Comparison of ENCODE assay signal across 14 cellular contexts in genomic region chr3:152719264-152719663, GRCh38.
DNase-seq lines count a peak whose midpoint lies in the region; ATAC-seq and TF ChIP-seq lines count a peak whose summit lies in the region.
"Had no signal": no experiment of that assay in that cellular context is flagged by ENCODE, and none has a peak within 500 bp of the region (broad histone marks: within the 10 kb centered on the region; RNA-seq: fewer than 3 reads in every experiment).

No MANE protein-coding gene starts in this region.

- peaks cover 17% of the 10 kb centered on the region for H3K27me3 Mint-ChIP-seq in T-helper 17 cell

- intact Hi-C loops in esophagus squamous epithelium (cut with DNase I), result no loop called here
- intact Hi-C loops in upper lobe of right lung (cut with DNase I), result no loop called here

- peak; percentile 66 for DNase-seq in SIG-M5 treated with dmso at 0.1 percent for 504 hours (lab: John Stamatoyannopoulos, UW; ENCODE audit: unreplicated experiment)
- no peak for DNase-seq in SIG-M5 (lab: John Stamatoyannopoulos, UW)
- DNase-seq in RPMI7951 (ENCODE audit: low read depth), result peak; percentile 39
- no peak for DNase-seq in esophagus squamous epithelium (lab: John Stamatoyannopoulos, UW)
- DNase-seq in upper lobe of right lung, result no peak
- DNase-seq in occipital lobe (lab: John Stamatoyannopoulos, UW), result no peak
- DNase-seq in T-helper 17 cell, result no peak
- DNase-seq: ACHN; activated CD4-positive, alpha-beta T cell treated with anti-CD3 and anti-CD28 coated beads for 36 hours; activated naive CD4-positive, alpha-beta T cell treated with anti-CD3 and anti-CD28 coated beads, Interleukin-2, amount 50 U/mL, for 16 hours; stimulated activated CD8-positive, alpha-beta memory T cell treated with anti-CD3 and anti-CD28 coated beads, Interleukin-4, amount 100 ng/mL, for 48 hours had no signal

- TF ChIP-seq CTCF in esophagus squamous epithelium (IDR thresholded peaks at IDR 0.05), result no peak
- no peak for TF ChIP-seq CTCF in upper lobe of right lung (IDR thresholded peaks at IDR 0.05)

- no peaks in the 10 kb centered on the region for H3K27me3 ChIP-seq in esophagus squamous epithelium
- no peaks in the 10 kb centered on the region for H3K27me3 ChIP-seq in upper lobe of right lung

- no peak overlapping the region for H3K27ac Mint-ChIP-seq in T-helper 17 cell
- H3K27ac Mint-ChIP-seq: activated CD4-positive, alpha-beta T cell treated with anti-CD3 and anti-CD28 coated beads for 36 hours; memory B cell had no signal

- ATAC-seq in upper lobe of right lung (peak; percentile 47), T-helper 17 cell (no peak), GM18873 (IDR thresholded peaks at IDR 0.05; ENCODE audit: low FRiP score, unreplicated experiment) (no peak)
- ATAC-seq: activated CD4-positive, alpha-beta T cell treated with anti-CD3 and anti-CD28 coated beads for 36 hours had no signal

- H3K9me3 ChIP-seq in esophagus squamous epithelium (no peaks in the 10 kb centered on the region), upper lobe of right lung (no peaks in the 10 kb centered on the region), T-helper 17 cell (ENCODE audit: control insufficient read depth, low read length, poor library complexity, severe bottlenecking) (no peaks in the 10 kb centered on the region)

- 43 to 44% methylated on average over 2 of the region's 2 CpGs for WGBS in esophagus squamous epithelium, 2 donors

- no peaks in the 10 kb centered on the region for H3K4me1 Mint-ChIP-seq in T-helper 17 cell
- H3K4me1 Mint-ChIP-seq: activated CD4-positive, alpha-beta T cell treated with anti-CD3 and anti-CD28 coated beads for 36 hours; memory B cell had no signal

- H3K36me3 ChIP-seq in esophagus squamous epithelium (no peaks in the 10 kb centered on the region), upper lobe of right lung (no peaks in the 10 kb centered on the region)

- H3K36me3 Mint-ChIP-seq in T-helper 17 cell (ENCODE audit: low read depth), result no peaks in the 10 kb centered on the region
- H3K36me3 Mint-ChIP-seq: memory B cell had no signal

- H3K27ac ChIP-seq in esophagus squamous epithelium (peak overlapping the region in 3 of 4 donors; percentile 15 to 45 (median 43)), upper lobe of right lung (no peak overlapping the region)
- H3K27ac ChIP-seq: KMS-11 had no signal

- H3K4me3 ChIP-seq in esophagus squamous epithelium (no peak overlapping the region), upper lobe of right lung (no peak overlapping the region)

- H3K4me1 ChIP-seq in esophagus squamous epithelium (peaks cover 0 to 19% (median 4%) of the 10 kb centered on the region in 3 donors), upper lobe of right lung (no peaks in the 10 kb centered on the region)

- no peak for TF ChIP-seq POLR2A in esophagus squamous epithelium (IDR thresholded peaks at IDR 0.05)

- H3K4me3 Mint-ChIP-seq in T-helper 17 cell, result no peak overlapping the region
- H3K4me3 Mint-ChIP-seq: activated CD4-positive, alpha-beta T cell treated with anti-CD3 and anti-CD28 coated beads for 36 hours; memory B cell had no signal

Comparison
In these comparisons a context has a peak if more than half of its experiments do, and no peak if none do; other contexts are left out.
1. DNase-seq: peak in SIG-M5 treated with dmso at 0.1 percent for 504 hours (single experiment) and RPMI7951 (single experiment); none in SIG-M5 (single experiment), esophagus squamous epithelium (single experiment), upper lobe of right lung (single experiment), occipital lobe (single experiment) and T-helper 17 cell (0 of 3).